In genomic region chr4:76716020-76716419, GRCh38 we compare ENCODE assay signal across 18 cellular contexts.
DNase-seq lines count a peak whose midpoint lies in the region; ATAC-seq, FAIRE-seq and TF ChIP-seq lines count a peak whose summit lies in the region.
"Had no signal": no experiment of that assay in that cellular context is flagged by ENCODE, and none has a peak within 500 bp of the region (broad histone marks: within the 10 kb centered on the region; RNA-seq: fewer than 3 reads in every experiment).

No MANE protein-coding gene starts in this region.

- H3K27me3 ChIP-seq in spleen (replicated peaks in 1 of 7) (no peaks in the 10 kb centered on the region), thyroid gland (no peaks in the 10 kb centered on the region)
- H3K27me3 ChIP-seq: Peyer's patch had no signal

- TF ChIP-seq CTCF in spleen (IDR thresholded peaks at IDR 0.05 in 8 of 11, conservative IDR thresholded peaks at IDR 0.05 in 3 of 11) (no peak), thyroid gland (IDR thresholded peaks at IDR 0.05) (no peak), D721Med (IDR thresholded peaks at IDR 0.05; ENCODE audit: insufficient read depth, missing control alignments) (no peak)

- WGBS in spleen, 5 donors, result 72 to 94% (median 81%) methylated on average over 4 of the region's 4 CpGs
- WGBS in thyroid gland, 2 donors, result 98 to 99% methylated on average over 4 of the region's 4 CpGs

- peak overlapping the region in 5 of 8 donors; percentile 21 to 48 (median 39) for H3K27ac ChIP-seq in spleen
- no peak overlapping the region for H3K27ac ChIP-seq in thyroid gland

- H3K36me3 ChIP-seq in spleen (no peaks in the 10 kb centered on the region), thyroid gland (no peaks in the 10 kb centered on the region)

- no peaks in the 10 kb centered on the region for H3K4me1 ChIP-seq in spleen
- no peaks in the 10 kb centered on the region for H3K4me1 ChIP-seq in thyroid gland

- peak overlapping the region in 4 of 8 donors; percentile 10 to 20 (median 14) for H3K4me3 ChIP-seq in spleen
- no peak overlapping the region for H3K4me3 ChIP-seq in thyroid gland (replicated peaks in 1 of 3)
- H3K4me3 ChIP-seq: GM12878, Peyer's patch had no signal

- peak; percentile 26 for ATAC-seq in left colon
- ATAC-seq in GM21360 (IDR thresholded peaks at IDR 0.05; ENCODE audit: unreplicated experiment), result no peak
- ATAC-seq in GM18505 (IDR thresholded peaks at IDR 0.05; ENCODE audit: unreplicated experiment), result no peak
- ATAC-seq: GM12878 had no signal

- no peak for FAIRE-seq in D721Med (lab: Jason Lieb, UNC)
- FAIRE-seq: GM12878 had no signal

- in situ Hi-C loops in G401 (cut with HindIII; ENCODE audit: low sequenced_read_pairs), result no loop called here

- intact Hi-C loops in left colon (cut with DNase I, micrococcal nuclease) (no loop called here), spleen (cut with DNase I; ENCODE audit: low total_unique reads) (no loop called here), thyroid gland (cut with DNase I) (no loop called here)

- DNase-seq in G401 (ENCODE audit: low spot score) (peak; percentile 53), NCI-H2227 (lab: John Stamatoyannopoulos, UW; ENCODE audit: unreplicated experiment) (peak; percentile 60), left colon (no peak), spleen (no peak), thyroid gland (no peak), D721Med (ENCODE audit: insufficient read length, low spot score) (no peak)
- DNase-seq: C1 segment of cervical spinal cord, COR-L47, NCI-H1092, NCI-H1694, NCI-H510A, NCI-H82, Peyer's patch, Right ventricle myocardium superior, SK-N-SH had no signal

- H3K9me3 ChIP-seq in spleen, result no peaks in the 10 kb centered on the region
- no peaks in the 10 kb centered on the region for H3K9me3 ChIP-seq in thyroid gland
- H3K9me3 ChIP-seq: Peyer's patch, SK-N-SH had no signal

- TF ChIP-seq POLR2A in spleen (IDR thresholded peaks at IDR 0.05) (no peak), thyroid gland (IDR thresholded peaks at IDR 0.05) (no peak), GM18505 (IDR thresholded peaks at IDR 0.05; ENCODE audit: borderline replicate concordance, extremely low read depth, insufficient read depth, insufficient read length) (no peak)

Comparison
In these comparisons a context has a peak if more than half of its experiments do, and no peak if none do; other contexts are left out.
1. DNase-seq: peak in G401 (single experiment) and NCI-H2227 (single experiment); none in left colon (0 of 2), spleen (single experiment), thyroid gland (0 of 2) and D721Med (single experiment).
2. H3K27ac ChIP-seq: peak in spleen (5 of 8); none in thyroid gland (0 of 3).